8 cellular contexts compared by ENCODE assay signal in genomic region chr9:98806394-98807069, GRCh38. TPM values are rescaled to one million over a fixed set of nuclear protein-coding genes. Genes with fewer than 3 reads are reported as not detected.
DNase-seq lines count a peak whose midpoint lies in the region; ATAC-seq and TF ChIP-seq lines count a peak whose summit lies in the region.

No MANE protein-coding gene starts in this region.

- DNase-seq in activated naive CD4-positive, alpha-beta T cell treated with anti-CD3 and anti-CD28 coated beads for 36 hours: no peak
- DNase-seq in activated naive CD4-positive, alpha-beta T cell treated with Interleukin-2 at 50 U/mL for 16 hours: no peak
- no peak for DNase-seq in activated CD8-positive, alpha-beta T cell treated with anti-CD3 and anti-CD28 coated beads, Interleukin-2, amount 10 ng/mL, durations not matched to agents 7 days and 5 days
- DNase-seq in iris pigment epithelial cell (ENCODE audit: low read depth) (peak; percentile 40), uterus (no peak), medulla oblongata (ENCODE audit: extremely low spot score) (no peak)
- no peak for DNase-seq in central memory CD4-positive, alpha-beta T cell

- peaks cover 35% of the 10 kb centered on the region for H3K4me1 Mint-ChIP-seq in activated naive CD4-positive, alpha-beta T cell treated with anti-CD3 and anti-CD28 coated beads for 36 hours (ENCODE audit: low read depth)
- peaks cover 35% of the 10 kb centered on the region for H3K4me1 Mint-ChIP-seq in activated CD8-positive, alpha-beta T cell treated with anti-CD3 and anti-CD28 coated beads, Interleukin-2, amount 10 ng/mL, durations not matched to agents 7 days and 5 days (ENCODE audit: low read depth)

- TF ChIP-seq POLR2A in uterus (IDR thresholded peaks at IDR 0.05): no peak

- CTCF ChIA-PET in activated naive CD4-positive, alpha-beta T cell treated with anti-CD3 and anti-CD28 coated beads for 36 hours (lab: Charles Lee): interaction anchor here (0.7 to 3.3 kb wide), 12 partner anchors 10 to 335 kb away, joined by 3 to 31 read pairs (median 4); partner anchors contain the start of gene ANKS6
- CTCF ChIA-PET in activated CD8-positive, alpha-beta T cell treated with anti-CD3 and anti-CD28 coated beads, Interleukin-2, amount 10 ng/mL, durations not matched to agents 7 days and 5 days (lab: Charles Lee): interaction anchor here (0.8 to 3.7 kb wide), 14 partner anchors 9 to 334 kb away, joined by 3 to 22 read pairs (median 4); no protein-coding TSS in a partner anchor

- H3K36me3 ChIP-seq in uterus: no peaks in the 10 kb centered on the region

- H3K36me3 Mint-ChIP-seq in activated naive CD4-positive, alpha-beta T cell treated with anti-CD3 and anti-CD28 coated beads for 36 hours (ENCODE audit: low read depth): peaks cover 2% of the 10 kb centered on the region
- H3K36me3 Mint-ChIP-seq in activated CD8-positive, alpha-beta T cell treated with anti-CD3 and anti-CD28 coated beads, Interleukin-2, amount 10 ng/mL, durations not matched to agents 7 days and 5 days (ENCODE audit: low read depth): peaks cover 3% of the 10 kb centered on the region

- H3K4me3 ChIP-seq in uterus: no peak overlapping the region

- TF ChIP-seq CTCF in uterus (IDR thresholded peaks at IDR 0.05): peak in 3 of 4 experiments; percentile 6 to 17 (median 11)

- H3K27ac ChIP-seq in uterus: no peak overlapping the region

- no peak for ATAC-seq in activated CD8-positive, alpha-beta T cell treated with anti-CD3 and anti-CD28 coated beads, Interleukin-2, amount 10 ng/mL, durations not matched to agents 7 days and 5 days
- ATAC-seq in HG02642 (IDR thresholded peaks at IDR 0.05; ENCODE audit: poor library complexity, unreplicated experiment): no peak

- POLR2A ChIA-PET in activated CD8-positive, alpha-beta T cell treated with anti-CD3 and anti-CD28 coated beads, Interleukin-2, amount 10 ng/mL, durations not matched to agents 7 days and 5 days (lab: Charles Lee): no interaction called here

- peak overlapping the region; percentile 76 for H3K4me3 Mint-ChIP-seq in activated naive CD4-positive, alpha-beta T cell treated with anti-CD3 and anti-CD28 coated beads for 36 hours
- peak overlapping the region; percentile 74 for H3K4me3 Mint-ChIP-seq in activated CD8-positive, alpha-beta T cell treated with anti-CD3 and anti-CD28 coated beads, Interleukin-2, amount 10 ng/mL, durations not matched to agents 7 days and 5 days

- H3K4me1 ChIP-seq in uterus: peaks cover 0 to 4% of the 10 kb centered on the region in 2 donors

- H3K9me3 ChIP-seq in uterus: no peaks in the 10 kb centered on the region

- H3K27me3 ChIP-seq in uterus: no peaks in the 10 kb centered on the region

- H3K27ac Mint-ChIP-seq in activated naive CD4-positive, alpha-beta T cell treated with anti-CD3 and anti-CD28 coated beads for 36 hours: no peak overlapping the region
- no peak overlapping the region for H3K27ac Mint-ChIP-seq in activated CD8-positive, alpha-beta T cell treated with anti-CD3 and anti-CD28 coated beads, Interleukin-2, amount 10 ng/mL, durations not matched to agents 7 days and 5 days

- H3K9me3 Mint-ChIP-seq in activated naive CD4-positive, alpha-beta T cell treated with anti-CD3 and anti-CD28 coated beads for 36 hours: no peaks in the 10 kb centered on the region
- no peaks in the 10 kb centered on the region for H3K9me3 Mint-ChIP-seq in activated CD8-positive, alpha-beta T cell treated with anti-CD3 and anti-CD28 coated beads, Interleukin-2, amount 10 ng/mL, durations not matched to agents 7 days and 5 days (ENCODE audit: insufficient read depth)

- H3K27me3 Mint-ChIP-seq in activated naive CD4-positive, alpha-beta T cell treated with anti-CD3 and anti-CD28 coated beads for 36 hours (ENCODE audit: low read depth): no peaks in the 10 kb centered on the region
- peaks cover 31% of the 10 kb centered on the region for H3K27me3 Mint-ChIP-seq in activated CD8-positive, alpha-beta T cell treated with anti-CD3 and anti-CD28 coated beads, Interleukin-2, amount 10 ng/mL, durations not matched to agents 7 days and 5 days (ENCODE audit: low read depth)

- intact Hi-C loops in activated naive CD4-positive, alpha-beta T cell treated with anti-CD3 and anti-CD28 coated beads for 36 hours (cut with micrococcal nuclease): loop anchor here (1.0 to 5.0 kb wide), 5 partner anchors 10 to 416 kb away; partner anchors contain the start of genes ALG2, ANKS6 and SEC61B
- intact Hi-C loops in uterus (cut with DNase I; ENCODE audit: low total_unique reads): no loop called here

RNA-seq across cellular contexts. Expression of gene GALNT12, which starts 0.9 kb away (rescaled TPM):
- 10 to 100 TPM; 12.9 to 13.5 TPM for total RNA-seq in activated naive CD4-positive, alpha-beta T cell treated with anti-CD3 and anti-CD28 coated beads for 36 hours
- 1 to 10 TPM; 7.9 to 8.8 TPM for total RNA-seq in activated CD8-positive, alpha-beta T cell treated with anti-CD3 and anti-CD28 coated beads, Interleukin-2, amount 10 ng/mL, durations not matched to agents 7 days and 5 days
- 1 to 10 TPM in 2 of 4 donors, under 1 TPM in 1, not detected in 1; 0.29 to 9.3 (median 2.5) TPM for total RNA-seq in uterus

RNA-seq across cellular contexts. Expression of gene ANKS6, which starts 10.2 kb away (rescaled TPM):
- total RNA-seq in activated naive CD4-positive, alpha-beta T cell treated with anti-CD3 and anti-CD28 coated beads for 36 hours: 10 to 100 TPM; 14.6 to 15.0 TPM
- 1 to 10 TPM; 3.8 to 5.8 TPM for total RNA-seq in activated CD8-positive, alpha-beta T cell treated with anti-CD3 and anti-CD28 coated beads, Interleukin-2, amount 10 ng/mL, durations not matched to agents 7 days and 5 days
- 10 to 100 TPM in 3 of 4 donors, 1 to 10 TPM in 1; 2.6 to 26.9 (median 13.7) TPM for total RNA-seq in uterus
